4 cellular contexts compared by ENCODE assay signal in the genomic region with DNA sequence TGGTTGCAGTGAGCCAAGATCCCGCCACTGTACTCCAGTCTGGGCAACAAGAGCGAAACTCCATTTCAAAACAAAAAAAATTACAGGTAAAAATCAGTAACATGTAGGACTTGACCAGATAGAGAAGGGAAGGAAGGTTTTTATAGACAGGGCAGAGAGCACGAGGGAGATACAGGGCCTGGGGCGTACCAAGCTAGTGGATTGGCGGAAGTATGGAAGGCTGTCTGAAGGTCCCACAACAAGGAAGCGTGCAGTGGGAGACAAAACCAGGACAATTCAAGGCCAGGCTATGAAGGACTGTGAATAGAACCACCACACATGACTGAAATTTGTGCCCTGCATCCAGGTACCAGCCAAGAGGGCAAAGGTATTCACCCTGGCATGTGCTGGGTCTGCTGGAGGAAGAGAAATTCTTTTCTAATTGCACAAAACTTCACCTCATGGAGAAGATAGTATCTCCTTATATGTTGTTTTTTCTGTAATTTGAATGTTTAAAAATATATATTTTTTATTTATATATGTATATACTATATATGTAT.
TF ChIP-seq lines count a peak whose summit lies in the region.

No MANE protein-coding gene starts in this region.

TF ChIP-seq in SK-N-SH, 30 proteins besides CTCF, POLR2A, EP300 and RAD21:
- TF ChIP-seq NFIC (IDR thresholded peaks at IDR 0.05; ENCODE audit: borderline replicate concordance) (no peak), GATA2 (CRISPR knock-in tag; IDR thresholded peaks at IDR 0.05) (no peak), FOSL2 (IDR thresholded peaks at IDR 0.05; ENCODE audit: borderline replicate concordance, low read depth) (no peak), SMC3 (IDR thresholded peaks at IDR 0.05; ENCODE audit: low read depth, low read length) (no peak), IRF3 (IDR thresholded peaks at IDR 0.05; ENCODE audit: low read depth, low read length) (no peak), RFX5 (IDR thresholded peaks at IDR 0.05; ENCODE audit: low read length) (no peak), TAF1 (IDR thresholded peaks at IDR 0.05; ENCODE audit: borderline replicate concordance, low read depth, low read length) (no peak), MAX (IDR thresholded peaks at IDR 0.05; ENCODE audit: low read depth) (no peak), EZH2phosphoT487 (IDR thresholded peaks at IDR 0.05; ENCODE audit: borderline replicate concordance, low read depth) (no peak)

TF ChIP-seq in SK-N-SH treated with all-trans-retinoic acid at 6 μM for 48 hours, 23 proteins besides CTCF, POLR2A, EP300 and RAD21:
- TF ChIP-seq ZC3H10 (CRISPR knock-in tag; IDR thresholded peaks at IDR 0.05) (no peak), CSDC2 (CRISPR knock-in tag; IDR thresholded peaks at IDR 0.05) (no peak), ESRRG (CRISPR knock-in tag; IDR thresholded peaks at IDR 0.05) (no peak), RARB (CRISPR knock-in tag; IDR thresholded peaks at IDR 0.05) (no peak), ISL1 (CRISPR knock-in tag; IDR thresholded peaks at IDR 0.05) (no peak), SNAI2 (CRISPR knock-in tag; IDR thresholded peaks at IDR 0.05) (no peak), ZFP3 (CRISPR knock-in tag; IDR thresholded peaks at IDR 0.05) (no peak), GLIS3 (CRISPR knock-in tag; IDR thresholded peaks at IDR 0.05) (no peak), TOX (CRISPR knock-in tag; IDR thresholded peaks at IDR 0.05; ENCODE audit: borderline replicate concordance) (no peak), CSRNP3 (CRISPR knock-in tag; IDR thresholded peaks at IDR 0.05) (no peak), TCF4 (CRISPR knock-in tag; IDR thresholded peaks at IDR 0.05; ENCODE audit: borderline replicate concordance) (no peak), CREB5 (CRISPR knock-in tag; IDR thresholded peaks at IDR 0.05; ENCODE audit: low read depth) (no peak), ARNTL (CRISPR knock-in tag; IDR thresholded peaks at IDR 0.05; ENCODE audit: borderline replicate concordance, low read depth) (no peak)
- TF ChIP-seq, protein P1, sequence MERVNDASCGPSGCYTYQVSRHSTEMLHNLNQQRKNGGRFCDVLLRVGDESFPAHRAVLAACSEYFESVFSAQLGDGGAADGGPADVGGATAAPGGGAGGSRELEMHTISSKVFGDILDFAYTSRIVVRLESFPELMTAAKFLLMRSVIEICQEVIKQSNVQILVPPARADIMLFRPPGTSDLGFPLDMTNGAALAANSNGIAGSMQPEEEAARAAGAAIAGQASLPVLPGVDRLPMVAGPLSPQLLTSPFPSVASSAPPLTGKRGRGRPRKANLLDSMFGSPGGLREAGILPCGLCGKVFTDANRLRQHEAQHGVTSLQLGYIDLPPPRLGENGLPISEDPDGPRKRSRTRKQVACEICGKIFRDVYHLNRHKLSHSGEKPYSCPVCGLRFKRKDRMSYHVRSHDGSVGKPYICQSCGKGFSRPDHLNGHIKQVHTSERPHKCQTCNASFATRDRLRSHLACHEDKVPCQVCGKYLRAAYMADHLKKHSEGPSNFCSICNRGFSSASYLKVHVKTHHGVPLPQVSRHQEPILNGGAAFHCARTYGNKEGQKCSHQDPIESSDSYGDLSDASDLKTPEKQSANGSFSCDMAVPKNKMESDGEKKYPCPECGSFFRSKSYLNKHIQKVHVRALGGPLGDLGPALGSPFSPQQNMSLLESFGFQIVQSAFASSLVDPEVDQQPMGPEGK (CRISPR knock-in tag; IDR thresholded peaks at IDR 0.05; ENCODE audit: borderline replicate concordance), result no peak

TF ChIP-seq in GM23338, 12 proteins besides CTCF, POLR2A, EP300 and RAD21 (continues in another document):
- TF ChIP-seq ETS1 (IDR thresholded peaks at IDR 0.05) (no peak), EZH2 (IDR thresholded peaks at IDR 0.05; ENCODE audit: low read depth, unreplicated experiment) (no peak), NANOG (IDR thresholded peaks at IDR 0.05; ENCODE audit: borderline replicate concordance) (no peak), CREB1 (CRISPR knock-in tag; IDR thresholded peaks at IDR 0.05; ENCODE audit: low read depth) (no peak), ZNF331 (CRISPR knock-in tag; IDR thresholded peaks at IDR 0.05; ENCODE audit: low read depth) (no peak)
- TF ChIP-seq, protein P2, sequence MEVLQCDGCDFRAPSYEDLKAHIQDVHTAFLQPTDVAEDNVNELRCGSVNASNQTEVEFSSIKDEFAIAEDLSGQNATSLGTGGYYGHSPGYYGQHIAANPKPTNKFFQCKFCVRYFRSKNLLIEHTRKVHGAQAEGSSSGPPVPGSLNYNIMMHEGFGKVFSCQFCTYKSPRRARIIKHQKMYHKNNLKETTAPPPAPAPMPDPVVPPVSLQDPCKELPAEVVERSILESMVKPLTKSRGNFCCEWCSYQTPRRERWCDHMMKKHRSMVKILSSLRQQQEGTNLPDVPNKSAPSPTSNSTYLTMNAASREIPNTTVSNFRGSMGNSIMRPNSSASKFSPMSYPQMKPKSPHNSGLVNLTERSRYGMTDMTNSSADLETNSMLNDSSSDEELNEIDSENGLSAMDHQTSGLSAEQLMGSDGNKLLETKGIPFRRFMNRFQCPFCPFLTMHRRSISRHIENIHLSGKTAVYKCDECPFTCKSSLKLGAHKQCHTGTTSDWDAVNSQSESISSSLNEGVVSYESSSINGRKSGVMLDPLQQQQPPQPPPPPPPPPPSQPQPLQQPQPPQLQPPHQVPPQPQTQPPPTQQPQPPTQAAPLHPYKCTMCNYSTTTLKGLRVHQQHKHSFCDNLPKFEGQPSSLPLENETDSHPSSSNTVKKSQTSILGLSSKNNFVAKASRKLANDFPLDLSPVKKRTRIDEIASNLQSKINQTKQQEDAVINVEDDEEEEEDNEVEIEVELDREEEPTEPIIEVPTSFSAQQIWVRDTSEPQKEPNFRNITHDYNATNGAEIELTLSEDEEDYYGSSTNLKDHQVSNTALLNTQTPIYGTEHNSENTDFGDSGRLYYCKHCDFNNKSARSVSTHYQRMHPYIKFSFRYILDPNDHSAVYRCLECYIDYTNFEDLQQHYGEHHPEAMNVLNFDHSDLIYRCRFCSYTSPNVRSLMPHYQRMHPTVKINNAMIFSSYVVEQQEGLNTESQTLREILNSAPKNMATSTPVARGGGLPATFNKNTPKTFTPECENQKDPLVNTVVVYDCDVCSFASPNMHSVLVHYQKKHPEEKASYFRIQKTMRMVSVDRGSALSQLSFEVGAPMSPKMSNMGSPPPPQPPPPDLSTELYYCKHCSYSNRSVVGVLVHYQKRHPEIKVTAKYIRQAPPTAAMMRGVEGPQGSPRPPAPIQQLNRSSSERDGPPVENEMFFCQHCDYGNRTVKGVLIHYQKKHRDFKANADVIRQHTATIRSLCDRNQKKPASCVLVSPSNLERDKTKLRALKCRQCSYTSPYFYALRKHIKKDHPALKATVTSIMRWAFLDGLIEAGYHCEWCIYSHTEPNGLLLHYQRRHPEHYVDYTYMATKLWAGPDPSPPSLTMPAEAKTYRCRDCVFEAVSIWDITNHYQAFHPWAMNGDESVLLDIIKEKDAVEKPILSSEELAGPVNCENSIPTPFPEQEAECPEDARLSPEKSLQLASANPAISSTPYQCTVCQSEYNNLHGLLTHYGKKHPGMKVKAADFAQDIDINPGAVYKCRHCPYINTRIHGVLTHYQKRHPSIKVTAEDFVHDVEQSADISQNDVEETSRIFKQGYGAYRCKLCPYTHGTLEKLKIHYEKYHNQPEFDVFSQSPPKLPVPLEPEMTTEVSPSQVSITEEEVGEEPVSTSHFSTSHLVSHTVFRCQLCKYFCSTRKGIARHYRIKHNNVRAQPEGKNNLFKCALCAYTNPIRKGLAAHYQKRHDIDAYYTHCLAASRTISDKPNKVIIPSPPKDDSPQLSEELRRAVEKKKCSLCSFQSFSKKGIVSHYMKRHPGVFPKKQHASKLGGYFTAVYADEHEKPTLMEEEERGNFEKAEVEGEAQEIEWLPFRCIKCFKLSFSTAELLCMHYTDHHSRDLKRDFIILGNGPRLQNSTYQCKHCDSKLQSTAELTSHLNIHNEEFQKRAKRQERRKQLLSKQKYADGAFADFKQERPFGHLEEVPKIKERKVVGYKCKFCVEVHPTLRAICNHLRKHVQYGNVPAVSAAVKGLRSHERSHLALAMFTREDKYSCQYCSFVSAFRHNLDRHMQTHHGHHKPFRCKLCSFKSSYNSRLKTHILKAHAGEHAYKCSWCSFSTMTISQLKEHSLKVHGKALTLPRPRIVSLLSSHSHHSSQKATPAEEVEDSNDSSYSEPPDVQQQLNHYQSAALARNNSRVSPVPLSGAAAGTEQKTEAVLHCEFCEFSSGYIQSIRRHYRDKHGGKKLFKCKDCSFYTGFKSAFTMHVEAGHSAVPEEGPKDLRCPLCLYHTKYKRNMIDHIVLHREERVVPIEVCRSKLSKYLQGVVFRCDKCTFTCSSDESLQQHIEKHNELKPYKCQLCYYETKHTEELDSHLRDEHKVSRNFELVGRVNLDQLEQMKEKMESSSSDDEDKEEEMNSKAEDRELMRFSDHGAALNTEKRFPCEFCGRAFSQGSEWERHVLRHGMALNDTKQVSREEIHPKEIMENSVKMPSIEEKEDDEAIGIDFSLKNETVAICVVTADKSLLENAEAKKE (CRISPR knock-in tag; IDR thresholded peaks at IDR 0.05), result no peak

TF ChIP-seq in WTC11, 78 proteins besides CTCF, POLR2A, EP300 and RAD21:
- no peak for TF ChIP-seq ATF1 (CRISPR knock-in tag; IDR thresholded peaks at IDR 0.05)
- no peak for TF ChIP-seq IRF2 (CRISPR knock-in tag; IDR thresholded peaks at IDR 0.05; ENCODE audit: borderline replicate concordance, low read depth)
- peak; percentile 14; the same call in 1 of the 2 replicates for TF ChIP-seq HMGA2 (CRISPR knock-in tag; IDR thresholded peaks at IDR 0.05)
- TF ChIP-seq JAZF1 (CRISPR knock-in tag; IDR thresholded peaks at IDR 0.05), result no peak
TF ChIP-seq in WTC11: peak in this region for 1.
